In genomic region chr20:45935416-45936046, GRCh38 we compare ENCODE assay signal across 8 cellular contexts. TPM values are rescaled to one million over a fixed set of nuclear protein-coding genes. Genes with fewer than 3 reads are reported as not detected.
DNase-seq lines count a peak whose midpoint lies in the region; ATAC-seq and TF ChIP-seq lines count a peak whose summit lies in the region.

No MANE protein-coding gene starts in this region.

- no peaks in the 10 kb centered on the region for H3K9me3 ChIP-seq in Panc1 (ENCODE audit: control insufficient read depth, insufficient read depth, low read depth, low read length)

- H3K4me3 Mint-ChIP-seq in natural killer cell treated with Interleukin-12 subunit alpha and Interleukin-12 subunit beta and Interleukin-15 and Interleukin-18, amount 100 ng/mL, for 72 hours = peak overlapping the region; percentile 99

- in situ Hi-C loops in Panc1 (cut with HindIII; ENCODE audit: low pct_unique_long_range_greater_than_20kb, low sequenced_read_pairs) = no loop called here

- H3K27me3 ChIP-seq in Panc1 (ENCODE audit: control insufficient read depth, insufficient read depth, low read length) = no peaks in the 10 kb centered on the region

- no peaks in the 10 kb centered on the region for H3K9me3 Mint-ChIP-seq in natural killer cell treated with Interleukin-12 subunit alpha and Interleukin-12 subunit beta and Interleukin-15 and Interleukin-18, amount 100 ng/mL, for 72 hours

- peak; percentile 13 for ATAC-seq in GM21529 (IDR thresholded peaks at IDR 0.05; ENCODE audit: unreplicated experiment)
- ATAC-seq in Panc1 = peak; percentile 17
- peak; percentile 25 to 48 for ATAC-seq in natural killer cell treated with Interleukin-12 subunit alpha and Interleukin-12 subunit beta and Interleukin-15 and Interleukin-18, amount 100 ng/mL, for 72 hours
- no peak for ATAC-seq in HG02870 (IDR thresholded peaks at IDR 0.05; ENCODE audit: unreplicated experiment)

- H3K27ac ChIP-seq in Panc1 (ENCODE audit: low read length) = peak overlapping the region; percentile 90

- H3K36me3 Mint-ChIP-seq in natural killer cell treated with Interleukin-12 subunit alpha and Interleukin-12 subunit beta and Interleukin-15 and Interleukin-18, amount 100 ng/mL, for 72 hours = peaks cover 7% of the 10 kb centered on the region

- H3K27me3 Mint-ChIP-seq in natural killer cell treated with Interleukin-12 subunit alpha and Interleukin-12 subunit beta and Interleukin-15 and Interleukin-18, amount 100 ng/mL, for 72 hours = no peaks in the 10 kb centered on the region

- H3K36me3 ChIP-seq in Panc1 (ENCODE audit: control insufficient read depth, insufficient read depth, low read length) = no peaks in the 10 kb centered on the region; the same call in 1 of the 2 replicates

- peaks cover 12% of the 10 kb centered on the region for H3K4me1 ChIP-seq in Panc1 (ENCODE audit: control insufficient read depth, insufficient read depth, low read length)

- H3K4me3 ChIP-seq in Panc1 (ENCODE audit: low read depth in 2 of 2, low read length in 2 of 2) (peak overlapping the region; percentile 77 to 99), epithelial cell of esophagus (ENCODE audit: low read length) (peak overlapping the region; percentile 95)

- peak overlapping the region; percentile 97 to 100 for H3K27ac Mint-ChIP-seq in natural killer cell treated with Interleukin-12 subunit alpha and Interleukin-12 subunit beta and Interleukin-15 and Interleukin-18, amount 100 ng/mL, for 72 hours

- TF ChIP-seq CTCF in Panc1 (IDR thresholded peaks at IDR 0.05) (no peak), epithelial cell of esophagus (IDR thresholded peaks at IDR 0.05; ENCODE audit: insufficient read depth, low read depth, low read length, missing control alignments) (no peak)

- DNase-seq in AG20443 (ENCODE audit: low spot score) = peak; percentile 32
- no peak for DNase-seq in Panc1 (ENCODE audit: low read depth, low spot score)
- DNase-seq in epithelial cell of esophagus (ENCODE audit: low read depth) = no peak
- DNase-seq in natural killer cell treated with Interleukin-12 subunit alpha and Interleukin-12 subunit beta and Interleukin-15 and Interleukin-18, amount 100 ng/mL, for 72 hours (ENCODE audit: low spot score) = no peak
- DNase-seq in ureter (ENCODE audit: low spot score) = no peak
- no peak for DNase-seq in SIG-M5 (lab: John Stamatoyannopoulos, UW)

- BruUV-seq in Panc1 (replicated peaks; lab: Mats Ljungman, UMichigan) = TSS peak; percentile 92

- peaks cover 25 to 29% of the 10 kb centered on the region in 2 donors for H3K4me1 Mint-ChIP-seq in natural killer cell treated with Interleukin-12 subunit alpha and Interleukin-12 subunit beta and Interleukin-15 and Interleukin-18, amount 100 ng/mL, for 72 hours (ENCODE audit: low read depth in 2 of 2)

- intact Hi-C loops in Panc1 (cut with micrococcal nuclease; ENCODE audit: unreplicated experiment) = no loop called here

- POLR2A ChIA-PET in Panc1 (lab: Charles Lee) = interaction anchor here (0.5 to 0.8 kb wide), 8 partner anchors 14 to 465 kb away, joined by 3 to 14 read pairs (median 7); no protein-coding TSS in a partner anchor

- CTCF ChIA-PET in Panc1 (lab: Charles Lee) = no interaction called here

RNA-seq across cellular contexts. Expression of gene PCIF1, which starts 1.0 kb away (rescaled TPM):
- 24.6 TPM for total RNA-seq in Panc1 (2021; ENCODE audit: unreplicated experiment)
- 34.8 TPM for polyA plus RNA-seq in Panc1 (2012; ENCODE audit: insufficient read length)
- total RNA-seq in natural killer cell treated with Interleukin-12 subunit alpha and Interleukin-12 subunit beta and Interleukin-15 and Interleukin-18, amount 100 ng/mL, for 72 hours = 10 to 100 TPM; 33.7 to 41.1 TPM
- 37.5 TPM for total RNA-seq in ureter

RNA-seq across cellular contexts. Expression of gene PLTP, which starts 23.6 kb away (rescaled TPM):
- total RNA-seq in Panc1 (2021; ENCODE audit: unreplicated experiment) (17.7 TPM), ureter (101 TPM)
- polyA plus RNA-seq in Panc1 (2012; ENCODE audit: insufficient read length) = 73.4 TPM
- total RNA-seq in natural killer cell treated with Interleukin-12 subunit alpha and Interleukin-12 subunit beta and Interleukin-15 and Interleukin-18, amount 100 ng/mL, for 72 hours = 1 to 10 TPM; 3.0 to 8.8 TPM

RNA-seq across cellular contexts. Expression of gene ZNF335, which starts 36.5 kb away (rescaled TPM):
- total RNA-seq in Panc1 (2021; ENCODE audit: unreplicated experiment) (31.1 TPM), ureter (23.9 TPM)
- 25.2 TPM for polyA plus RNA-seq in Panc1 (2012; ENCODE audit: insufficient read length)
- total RNA-seq in natural killer cell treated with Interleukin-12 subunit alpha and Interleukin-12 subunit beta and Interleukin-15 and Interleukin-18, amount 100 ng/mL, for 72 hours = 10 to 100 TPM; 44.4 to 62.6 TPM

RNA-seq across cellular contexts. Expression of gene CTSA, which starts 44.4 kb away (rescaled TPM):
- 232 TPM for total RNA-seq in Panc1 (2021; ENCODE audit: unreplicated experiment)
- 267 TPM for polyA plus RNA-seq in Panc1 (2012; ENCODE audit: insufficient read length)
- 10 to 100 TPM; 42.2 to 55.6 TPM for total RNA-seq in natural killer cell treated with Interleukin-12 subunit alpha and Interleukin-12 subunit beta and Interleukin-15 and Interleukin-18, amount 100 ng/mL, for 72 hours
- 98.0 TPM for total RNA-seq in ureter

RNA-seq across cellular contexts. Expression of gene NEURL2, which starts 44.5 kb away (rescaled TPM):
- 3.0 TPM for total RNA-seq in Panc1 (2021; ENCODE audit: unreplicated experiment)
- 4.1 TPM for polyA plus RNA-seq in Panc1 (2012; ENCODE audit: insufficient read length)
- 1 to 10 TPM in 1 of 2 donors, under 1 TPM in 1; 0.29 to 1.9 TPM for total RNA-seq in natural killer cell treated with Interleukin-12 subunit alpha and Interleukin-12 subunit beta and Interleukin-15 and Interleukin-18, amount 100 ng/mL, for 72 hours
- 17.9 TPM for total RNA-seq in ureter
